9 cellular contexts compared by ENCODE assay signal in genomic region chr19:41563847-41564514, GRCh38. TPM values are rescaled to one million over a fixed set of nuclear protein-coding genes. Genes with fewer than 3 reads are reported as not detected.
DNase-seq lines count a peak whose midpoint lies in the region; ATAC-seq and TF ChIP-seq lines count a peak whose summit lies in the region.
"Had no signal": no experiment of that assay in that cellular context is flagged by ENCODE, and none has a peak within 500 bp of the region (broad histone marks: within the 10 kb centered on the region; RNA-seq: fewer than 3 reads in every experiment).

No MANE protein-coding gene starts in this region.

- H3K4me1 Mint-ChIP-seq in T-helper 17 cell = peaks cover 66% of the 10 kb centered on the region

- WGBS in lower leg skin, 2 donors = 24 to 25% methylated on average over 19 of the region's 19 CpGs

- TF ChIP-seq CTCF in lower leg skin (IDR thresholded peaks at IDR 0.05) = no peak

- ATAC-seq in activated CD4-positive, CD25-positive, alpha-beta regulatory T cell treated with anti-CD3 and anti-CD28 coated beads, Interleukin-2, amount 50 U/mL, for 24 hours = peak; percentile 69 to 76
- ATAC-seq in T-helper 17 cell (peak; percentile 83), HG03175 (IDR thresholded peaks at IDR 0.05; ENCODE audit: unreplicated experiment) (no peak)

- no peaks in the 10 kb centered on the region for H3K9me3 ChIP-seq in T-helper 17 cell (ENCODE audit: control insufficient read depth, low read length, poor library complexity, severe bottlenecking)

- intact Hi-C loops in lower leg skin (cut with DNase I; ENCODE audit: low total_unique reads) = no loop called here

- DNase-seq in activated CD4-positive, CD25-positive, alpha-beta regulatory T cell treated with anti-CD3 and anti-CD28 coated beads, Interleukin-2, amount 50 U/mL, for 72 hours = no peak
- DNase-seq in T-helper 17 cell = peak in 2 of 3 donors; percentile 37 to 45
- peak; percentile 58 for DNase-seq in effector CD4-positive, alpha-beta T cell
- DNase-seq in stimulated activated naive CD4-positive, alpha-beta T cell (lab: John Stamatoyannopoulos, UW) = peak; percentile 49 to 75 (median 66)
- DNase-seq in lower leg skin (ENCODE audit: low spot score in 2 of 2) = no peak
- DNase-seq in midbrain (lab: John Stamatoyannopoulos, UW) = no peak
- DNase-seq: esophagus squamous epithelium had no signal

- peak overlapping the region; percentile 36 for H3K4me3 Mint-ChIP-seq in T-helper 17 cell

- no peak for TF ChIP-seq POLR2A in lower leg skin (IDR thresholded peaks at IDR 0.05)

- H3K4me3 ChIP-seq in lower leg skin (ENCODE audit: low read depth, poor library complexity, severe bottlenecking) = no peak overlapping the region

- peaks cover 2% of the 10 kb centered on the region for H3K36me3 Mint-ChIP-seq in T-helper 17 cell (ENCODE audit: low read depth)

- peak overlapping the region; percentile 51 for H3K27ac Mint-ChIP-seq in T-helper 17 cell

- H3K27me3 Mint-ChIP-seq in T-helper 17 cell = no peaks in the 10 kb centered on the region

RNA-seq across cellular contexts. Expression of gene CEACAM21, which starts 12.0 kb away (rescaled TPM):
- 10 to 100 TPM; 40.5 to 44.4 TPM for total RNA-seq in T-helper 17 cell
- under 1 TPM in 1 of 4 donors, not detected in 3; 0.75 TPM for total RNA-seq in lower leg skin

Comparison
In these comparisons a context has a peak if more than half of its experiments do, and no peak if none do; other contexts are left out.
1. DNase-seq: peak in T-helper 17 cell (2 of 3), effector CD4-positive, alpha-beta T cell (single experiment) and stimulated activated naive CD4-positive, alpha-beta T cell (6 of 6); none in activated CD4-positive, CD25-positive, alpha-beta regulatory T cell treated with anti-CD3 and anti-CD28 coated beads, Interleukin-2, amount 50 U/mL, for 72 hours (single experiment), lower leg skin (0 of 2) and midbrain (single experiment).
2. RNA of gene CEACAM21, which starts 12.0 kb away (total RNA-seq): 40.5 to 44.4 TPM in T-helper 17 cell; 0.75 TPM in lower leg skin; every median in the first group is over 10 times any median in the second.